18 cellular contexts compared by ENCODE assay signal in the genomic region with DNA sequence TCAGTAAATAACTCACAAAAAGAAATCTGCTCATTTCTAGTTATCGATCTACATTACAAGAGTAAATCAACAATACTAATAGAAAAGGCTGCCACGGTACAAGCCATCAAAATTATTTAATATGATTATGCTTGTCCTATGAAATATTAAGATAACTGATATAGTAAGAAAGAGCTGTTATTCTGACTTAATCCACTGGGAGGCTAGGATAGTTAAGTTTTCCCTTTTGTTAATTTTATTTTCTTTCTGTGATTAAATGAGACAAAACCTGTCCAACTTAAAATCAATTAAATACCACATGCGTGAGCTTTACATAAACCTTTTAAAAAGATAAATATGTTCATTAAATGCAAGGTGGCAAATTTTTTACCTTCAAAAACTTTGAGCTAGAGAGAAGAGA.
DNase-seq lines count a peak whose midpoint lies in the region; ATAC-seq and TF ChIP-seq lines count a peak whose summit lies in the region.
"Had no signal": no experiment of that assay in that cellular context is flagged by ENCODE, and none has a peak within 500 bp of the region (broad histone marks: within the 10 kb centered on the region; RNA-seq: fewer than 3 reads in every experiment).

No MANE protein-coding gene starts in this region.

- ATAC-seq in activated CD4-positive, alpha-beta T cell treated with anti-CD3 and anti-CD28 coated beads for 36 hours, result no peak
- ATAC-seq in HG02870 (IDR thresholded peaks at IDR 0.05; ENCODE audit: unreplicated experiment), result no peak
- ATAC-seq: A549, left lobe of liver, right cardiac atrium had no signal

- H3K27ac Mint-ChIP-seq in activated CD4-positive, alpha-beta T cell treated with anti-CD3 and anti-CD28 coated beads for 36 hours, result peak overlapping the region; percentile 100
- H3K27ac Mint-ChIP-seq in progenitor cell of endocrine pancreas, result no peak overlapping the region

- no peak overlapping the region for H3K27ac ChIP-seq in adrenal gland
- H3K27ac ChIP-seq: A549, esophagus squamous epithelium had no signal

- no peak overlapping the region for H3K4me3 ChIP-seq in adrenal gland
- H3K4me3 ChIP-seq: A549, esophagus squamous epithelium had no signal

- no peaks in the 10 kb centered on the region for H3K27me3 ChIP-seq in adrenal gland
- H3K27me3 ChIP-seq: esophagus squamous epithelium had no signal

- peak; percentile 37 for TF ChIP-seq CTCF in LNCAP (IDR thresholded peaks at IDR 0.05)
- peak in 4 of 6 experiments; percentile 7 to 27 (median 22) for TF ChIP-seq CTCF in adrenal gland (IDR thresholded peaks at IDR 0.05)
- TF ChIP-seq CTCF in progenitor cell of endocrine pancreas (IDR thresholded peaks at IDR 0.05; ENCODE audit: unreplicated experiment), result peak; percentile 16

- no peaks in the 10 kb centered on the region for H3K27me3 Mint-ChIP-seq in activated CD4-positive, alpha-beta T cell treated with anti-CD3 and anti-CD28 coated beads for 36 hours
- no peaks in the 10 kb centered on the region for H3K27me3 Mint-ChIP-seq in progenitor cell of endocrine pancreas

- H3K4me3 Mint-ChIP-seq in activated CD4-positive, alpha-beta T cell treated with anti-CD3 and anti-CD28 coated beads for 36 hours, result no peak overlapping the region
- no peak overlapping the region for H3K4me3 Mint-ChIP-seq in progenitor cell of endocrine pancreas (ENCODE audit: low read depth)

- peaks cover 58% of the 10 kb centered on the region for H3K4me1 Mint-ChIP-seq in activated CD4-positive, alpha-beta T cell treated with anti-CD3 and anti-CD28 coated beads for 36 hours
- H3K4me1 Mint-ChIP-seq in progenitor cell of endocrine pancreas (ENCODE audit: low read depth), result no peaks in the 10 kb centered on the region

- POLR2A ChIA-PET in activated CD4-positive, alpha-beta T cell treated with anti-CD3 and anti-CD28 coated beads for 36 hours (lab: Charles Lee), result interaction anchor here (0.5 to 1.1 kb wide), 2 partner anchors 9 to 304 kb away, joined by 4 to 8 read pairs; no protein-coding TSS in a partner anchor

- intact Hi-C loops in activated CD4-positive, alpha-beta T cell treated with anti-CD3 and anti-CD28 coated beads for 36 hours (cut with DNase I, micrococcal nuclease), result loop anchor here in 1 of 2 experiments (10.0 kb wide), 1 partner anchor 1133 kb away; a partner anchor contains a TSS
- intact Hi-C loops in adrenal gland (cut with DNase I), result no loop called here

- no peaks in the 10 kb centered on the region for H3K4me1 ChIP-seq in adrenal gland (replicated peaks in 1 of 2)
- H3K4me1 ChIP-seq: A549, esophagus squamous epithelium had no signal

- peaks cover 4% of the 10 kb centered on the region for H3K9me3 Mint-ChIP-seq in activated CD4-positive, alpha-beta T cell treated with anti-CD3 and anti-CD28 coated beads for 36 hours (ENCODE audit: low read depth)
- H3K9me3 Mint-ChIP-seq in progenitor cell of endocrine pancreas (ENCODE audit: low read depth), result peaks cover 7% of the 10 kb centered on the region

- no peaks in the 10 kb centered on the region for H3K36me3 ChIP-seq in adrenal gland (replicated peaks in 1 of 2)

- H3K36me3 Mint-ChIP-seq in activated CD4-positive, alpha-beta T cell treated with anti-CD3 and anti-CD28 coated beads for 36 hours (ENCODE audit: low read depth), result peaks cover 31% of the 10 kb centered on the region
- peaks cover 26% of the 10 kb centered on the region for H3K36me3 Mint-ChIP-seq in progenitor cell of endocrine pancreas (ENCODE audit: insufficient read depth)

- WGBS in adrenal gland, 4 donors, result 89 to 94% (median 92%) methylated on average over 3 of the region's 3 CpGs

- no peak for DNase-seq in activated CD4-positive, alpha-beta T cell treated with anti-CD3 and anti-CD28 coated beads for 36 hours
- DNase-seq in activated CD4-positive, alpha-beta T cell treated with anti-CD3 and anti-CD28 coated beads, Interleukin-2, amount 50 U/mL, for 48 hours, result no peak
- DNase-seq in adrenal gland (no peak), progenitor cell of endocrine pancreas (ENCODE audit: low spot score, unreplicated experiment) (no peak), NCI-H446 treated with DMSO at 0.1 percent for 48 hours (lab: John Stamatoyannopoulos, UW) (no peak), iPS-NIHi7 (ENCODE audit: extremely low spot score) (no peak)
- DNase-seq: dermis blood vessel endothelial cell; esophagus squamous epithelium; GDM1; H7; NCI-H1417 treated with DMSO at 0.1 percent for 48 hours; NCI-H345; right cardiac atrium; stimulated activated CD4-positive, alpha-beta T cell treated with anti-CD3 and anti-CD28 coated beads, Interleukin-2, amount 100 ng/mL, for 48 hours had no signal

- TF ChIP-seq POLR2A in adrenal gland (IDR thresholded peaks at IDR 0.05), result no peak

- CTCF ChIA-PET in activated CD4-positive, alpha-beta T cell treated with anti-CD3 and anti-CD28 coated beads for 36 hours (lab: Charles Lee), result interaction anchor here (0.6 to 2.4 kb wide), 10 partner anchors 7 to 165 kb away, joined by 3 to 6 read pairs (median 4); no protein-coding TSS in a partner anchor

- H3K9me3 ChIP-seq in adrenal gland (replicated peaks in 1 of 3), result no peaks in the 10 kb centered on the region
- H3K9me3 ChIP-seq: A549, esophagus squamous epithelium had no signal
